9 cellular contexts compared by ENCODE assay signal in the genomic region with DNA sequence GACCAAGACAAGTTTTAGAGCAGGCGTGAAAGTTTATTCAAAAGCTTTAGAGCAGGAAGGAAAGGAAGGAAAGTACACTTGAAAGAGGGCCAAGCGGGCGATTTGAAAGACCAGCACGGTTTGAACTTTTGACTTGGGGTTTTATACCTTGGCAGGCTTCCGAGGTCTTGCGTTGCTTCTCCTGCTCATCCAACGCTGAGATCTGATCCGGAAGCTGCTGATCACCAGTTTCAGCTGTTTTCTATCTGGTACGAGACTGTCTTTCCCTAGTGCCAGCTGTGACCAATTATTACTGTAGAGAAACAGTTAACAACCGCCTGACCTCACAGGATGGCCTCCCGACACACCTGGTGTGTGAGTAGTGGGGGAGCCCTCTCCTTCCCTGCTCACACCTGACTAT. TPM values are rescaled to one million over a fixed set of nuclear protein-coding genes. Genes with fewer than 3 reads are reported as not detected.
DNase-seq lines count a peak whose midpoint lies in the region; ATAC-seq, FAIRE-seq and TF ChIP-seq lines count a peak whose summit lies in the region.
"Had no signal": no experiment of that assay in that cellular context is flagged by ENCODE, and none has a peak within 500 bp of the region (broad histone marks: within the 10 kb centered on the region; RNA-seq: fewer than 3 reads in every experiment).

No MANE protein-coding gene starts in this region.

- no peak for DNase-seq in H54 (ENCODE audit: insufficient read length, low spot score)
- DNase-seq in NCI-H2196 treated with DMSO at 0.1 percent for 48 hours (lab: John Stamatoyannopoulos, UW; ENCODE audit: unreplicated experiment): peak; percentile 52
- peak in 1 of 2 donors; percentile 41 for DNase-seq in breast epithelium (ENCODE audit: low spot score in 2 of 2)
- DNase-seq in osteoblast (ENCODE audit: insufficient read length, low spot score, missing footprints): no peak
- DNase-seq in coronary artery (ENCODE audit: low spot score): no peak
- no peak for DNase-seq in hepatic stellate cell (ENCODE audit: low spot score)
- DNase-seq in left ventricle myocardium superior: no peak

- H3K4me2 ChIP-seq in osteoblast (ENCODE audit: insufficient read depth, low read length): peak overlapping the region; percentile 37

- TF ChIP-seq POLR2A in H54 (IDR thresholded peaks at IDR 0.05; ENCODE audit: low read depth, low read length) (no peak), breast epithelium (IDR thresholded peaks at IDR 0.05) (no peak)

- no peaks in the 10 kb centered on the region for H3K79me2 ChIP-seq in osteoblast (ENCODE audit: insufficient read depth, low read length)

- H3K4me1 ChIP-seq in breast epithelium (peaks cover 0 to 10% of the 10 kb centered on the region in 2 donors), osteoblast (ENCODE audit: insufficient read depth, low read length) (peaks cover 23% of the 10 kb centered on the region)

- H3K36me3 ChIP-seq in breast epithelium: no peaks in the 10 kb centered on the region
- no peaks in the 10 kb centered on the region for H3K36me3 ChIP-seq in osteoblast (ENCODE audit: insufficient read depth, low read length)
- H3K36me3 ChIP-seq: cardiac muscle cell had no signal

- TF ChIP-seq CTCF in breast epithelium (IDR thresholded peaks at IDR 0.05) (no peak), osteoblast (IDR thresholded peaks at IDR 0.05; ENCODE audit: extremely low read depth, low read depth, low read length) (no peak), coronary artery (IDR thresholded peaks at IDR 0.05) (no peak)

- H2AFZ ChIP-seq in osteoblast (ENCODE audit: low read length): peak overlapping the region; percentile 43

- peak; percentile 77 for FAIRE-seq in H54 (lab: Jason Lieb, UNC)
- FAIRE-seq: K562 had no signal

- H3K27ac ChIP-seq in breast epithelium (peak overlapping the region; percentile 53 to 74), osteoblast (ENCODE audit: low read depth, low read length) (no peak overlapping the region), coronary artery (no peak overlapping the region)
- H3K27ac ChIP-seq: cardiac muscle cell had no signal

- ATAC-seq in left ventricle myocardium superior: no peak

- no peaks in the 10 kb centered on the region for H4K20me1 ChIP-seq in osteoblast (ENCODE audit: insufficient read depth, low read length)

- H3K27me3 ChIP-seq in breast epithelium (no peaks in the 10 kb centered on the region), osteoblast (ENCODE audit: insufficient read depth, low read length) (peaks cover 15% of the 10 kb centered on the region)

- H3K9me3 ChIP-seq in breast epithelium: no peaks in the 10 kb centered on the region
- no peaks in the 10 kb centered on the region for H3K9me3 ChIP-seq in osteoblast (ENCODE audit: low read depth, low read length)

- H3K4me3 ChIP-seq in breast epithelium: peak overlapping the region in 1 of 3 donors; percentile 27
- peak overlapping the region; percentile 48 for H3K4me3 ChIP-seq in osteoblast (ENCODE audit: insufficient read depth, low read length)
- no peak overlapping the region for H3K4me3 ChIP-seq in coronary artery
- H3K4me3 ChIP-seq: cardiac muscle cell, K562 had no signal

- intact Hi-C loops in breast epithelium (cut with DNase I; ENCODE audit: low total_unique reads) (no loop called here), left ventricle myocardium superior (cut with micrococcal nuclease) (no loop called here)

RNA-seq across cellular contexts. Expression of gene SNRPF, which starts 20.6 kb away (rescaled TPM):
- total RNA-seq in breast epithelium: 10 to 100 TPM in 1 of 3 donors, 1 to 10 TPM in 2; 5.4 to 11.8 (median 10.0) TPM
- 6.2 and 6.8 TPM in 2 replicates for total RNA-seq in osteoblast
- 11.4 TPM for total RNA-seq in left ventricle myocardium superior

RNA-seq across cellular contexts. Expression of gene NTN4, which starts 47.6 kb away (rescaled TPM):
- total RNA-seq in breast epithelium (100 to 1,000 TPM in 2 of 3 donors, 10 to 100 TPM in 1; 27.4 to 188 (median 110) TPM), osteoblast (45.1 and 47.8 TPM in 2 replicates), left ventricle myocardium superior (76.5 TPM)

Comparison
In these comparisons a context has a peak if more than half of its experiments do, and no peak if none do; other contexts are left out.
1. H3K27ac ChIP-seq: peak in breast epithelium (2 of 2); none in osteoblast (single experiment) and coronary artery (0 of 2).